ENCODE assay signal across 15 cellular contexts in genomic region chr17:78738245-78738644, GRCh38. TPM values are rescaled to one million over a fixed set of nuclear protein-coding genes. Genes with fewer than 3 reads are reported as not detected.
A peak's percentile ranks its signal among the peaks of the same experiment; 100 is the strongest.
DNase-seq lines count a peak whose midpoint lies in the region; ATAC-seq and TF ChIP-seq lines count a peak whose summit lies in the region.
"Had no signal": no experiment of that assay in that cellular context is flagged by ENCODE, and none has a peak within 500 bp of the region (broad histone marks: within the 10 kb centered on the region; RNA-seq: fewer than 3 reads in every experiment).

No MANE protein-coding gene starts in this region.

- POLR2A ChIA-PET in CD4-positive, alpha-beta memory T cell (lab: Charles Lee; ENCODE audit: partially characterized antibody) = interaction anchor here (1.1 to 11.2 kb wide), 8 partner anchors 10 to 80 kb away, joined by 3 to 125 read pairs (median 13); partner anchors contain the start of gene CYTH1
- POLR2A ChIA-PET in activated CD8-positive, alpha-beta T cell treated with anti-CD3 and anti-CD28 coated beads for 36 hours (lab: Charles Lee) = interaction anchor here (0.8 to 1.9 kb wide), 6 partner anchors 10 to 37 kb away, joined by 3 to 6 read pairs (median 4); no protein-coding TSS in a partner anchor

- H3K4me1 Mint-ChIP-seq in CD4-positive, alpha-beta memory T cell = peaks cover 71 to 95% (median 84%) of the 10 kb centered on the region in 4 donors
- H3K4me1 Mint-ChIP-seq in activated CD8-positive, alpha-beta T cell treated with anti-CD3 and anti-CD28 coated beads for 36 hours (ENCODE audit: low read depth) = peaks cover 90% of the 10 kb centered on the region
- peaks cover 75 to 92% (median 86%) of the 10 kb centered on the region in 3 donors for H3K4me1 Mint-ChIP-seq in naive B cell

- DNase-seq in NCI-H510A (lab: John Stamatoyannopoulos, UW) (peak; percentile 49), NCI-H510A treated with DMSO at 0.1 percent for 48 hours (lab: John Stamatoyannopoulos, UW) (no peak), naive B cell (no peak), AG08395 (ENCODE audit: low spot score) (no peak), SKM-1 (lab: John Stamatoyannopoulos, UW; ENCODE audit: unreplicated experiment) (no peak)
- DNase-seq in CD4-positive, alpha-beta memory T cell = no peak
- no peak for DNase-seq in activated CD8-positive, alpha-beta T cell treated with anti-CD3 and anti-CD28 coated beads for 36 hours
- DNase-seq: anterior cingulate cortex, H7, left ventricle myocardium superior, NCI-H526 treated with DMSO at 0.1 percent for 48 hours, sigmoid colon had no signal

- peaks cover 22 to 46% of the 10 kb centered on the region in 2 donors for H3K36me3 Mint-ChIP-seq in CD4-positive, alpha-beta memory T cell
- H3K36me3 Mint-ChIP-seq in activated CD8-positive, alpha-beta T cell treated with anti-CD3 and anti-CD28 coated beads for 36 hours (ENCODE audit: low read depth) = peaks cover 23% of the 10 kb centered on the region
- H3K36me3 Mint-ChIP-seq in naive B cell = no peaks in the 10 kb centered on the region

- H3K27me3 Mint-ChIP-seq in CD4-positive, alpha-beta memory T cell = no peaks in the 10 kb centered on the region
- H3K27me3 Mint-ChIP-seq in activated CD8-positive, alpha-beta T cell treated with anti-CD3 and anti-CD28 coated beads for 36 hours = no peaks in the 10 kb centered on the region
- H3K27me3 Mint-ChIP-seq in naive B cell = no peaks in the 10 kb centered on the region
- H3K27me3 Mint-ChIP-seq: dendritic cell treated with granulocyte-macrophage colony-stimulating factor and Interleukin-4, amounts not matched to agents 40 ng/mL and 50 ng/mL, for 4 days had no signal

- H3K27ac Mint-ChIP-seq in CD4-positive, alpha-beta memory T cell = peak overlapping the region; percentile 16 to 98 (median 90)
- peak overlapping the region; percentile 99 for H3K27ac Mint-ChIP-seq in activated CD8-positive, alpha-beta T cell treated with anti-CD3 and anti-CD28 coated beads for 36 hours
- H3K27ac Mint-ChIP-seq in naive B cell = peak overlapping the region; percentile 47 to 97 (median 84)

- peaks cover 0 to 8% (median 0%) of the 10 kb centered on the region in 8 donors for H3K9me3 Mint-ChIP-seq in CD4-positive, alpha-beta memory T cell
- H3K9me3 Mint-ChIP-seq in activated CD8-positive, alpha-beta T cell treated with anti-CD3 and anti-CD28 coated beads for 36 hours = no peaks in the 10 kb centered on the region
- no peaks in the 10 kb centered on the region for H3K9me3 Mint-ChIP-seq in naive B cell
- H3K9me3 Mint-ChIP-seq: dendritic cell treated with granulocyte-macrophage colony-stimulating factor and Interleukin-4, amounts not matched to agents 40 ng/mL and 50 ng/mL, for 4 days had no signal

- no peaks in the 10 kb centered on the region for H3K9me3 ChIP-seq in CD4-positive, alpha-beta memory T cell (ENCODE audit: control insufficient read depth in 1 of 2, low read length in 2 of 2)
- H3K9me3 ChIP-seq: sigmoid colon had no signal

- no peak overlapping the region for H3K4me3 ChIP-seq in CD4-positive, alpha-beta memory T cell (ENCODE audit: low read length in 2 of 2)
- H3K4me3 ChIP-seq: K562, sigmoid colon had no signal

- peaks cover 2% of the 10 kb centered on the region for H3K36me3 ChIP-seq in CD4-positive, alpha-beta memory T cell (ENCODE audit: insufficient read depth, low read length)
- H3K36me3 ChIP-seq: sigmoid colon had no signal

- ATAC-seq in activated CD8-positive, alpha-beta T cell treated with anti-CD3 and anti-CD28 coated beads for 36 hours = no peak
- ATAC-seq in naive B cell (ENCODE audit: low read depth in 2 of 2) (no peak), GM18502 (IDR thresholded peaks at IDR 0.05; ENCODE audit: poor library complexity, unreplicated experiment) (no peak)
- ATAC-seq: K562 had no signal

- CTCF ChIA-PET in CD4-positive, alpha-beta memory T cell (lab: Charles Lee; ENCODE audit: partially characterized antibody) = interaction anchor here (1.8 to 3.0 kb wide), 3 partner anchors 10 to 60 kb away, joined by 6 to 32 read pairs (median 11); no protein-coding TSS in a partner anchor
- CTCF ChIA-PET in activated CD8-positive, alpha-beta T cell treated with anti-CD3 and anti-CD28 coated beads for 36 hours (lab: Charles Lee) = interaction anchor here (1.3 to 3.4 kb wide), 3 partner anchors 10 to 29 kb away, joined by 5 to 16 read pairs (median 14); no protein-coding TSS in a partner anchor

- H3K27ac ChIP-seq in CD4-positive, alpha-beta memory T cell (ENCODE audit: low read depth, low read length) = peak overlapping the region; percentile 82
- H3K27ac ChIP-seq: sigmoid colon had no signal

- peaks cover 89% of the 10 kb centered on the region for H3K4me1 ChIP-seq in CD4-positive, alpha-beta memory T cell (ENCODE audit: insufficient read depth, low read length)

- peak overlapping the region in 7 of 8 donors; percentile 46 to 98 (median 94) for H3K4me3 Mint-ChIP-seq in CD4-positive, alpha-beta memory T cell
- H3K4me3 Mint-ChIP-seq in activated CD8-positive, alpha-beta T cell treated with anti-CD3 and anti-CD28 coated beads for 36 hours = no peak overlapping the region
- H3K4me3 Mint-ChIP-seq in naive B cell = peak overlapping the region in 7 of 8 donors; percentile 35 to 99 (median 95)
- H3K4me3 Mint-ChIP-seq: dendritic cell treated with granulocyte-macrophage colony-stimulating factor and Interleukin-4, amounts not matched to agents 40 ng/mL and 50 ng/mL, for 4 days had no signal

- H3K27me3 ChIP-seq in CD4-positive, alpha-beta memory T cell (ENCODE audit: insufficient read depth, low read length) = no peaks in the 10 kb centered on the region
- H3K27me3 ChIP-seq: sigmoid colon had no signal

- TF ChIP-seq CTCF in activated CD8-positive, alpha-beta T cell treated with anti-CD3 and anti-CD28 coated beads for 36 hours (IDR thresholded peaks at IDR 0.05) = no peak

- intact Hi-C loops in CD4-positive, alpha-beta memory T cell (cut with micrococcal nuclease) = loop anchor here (5.0 kb wide), 1 partner anchor 39 kb away; no protein-coding TSS in a partner anchor
- intact Hi-C loops in activated CD8-positive, alpha-beta T cell treated with anti-CD3 and anti-CD28 coated beads for 36 hours (cut with micrococcal nuclease) = no loop called here

RNA-seq across cellular contexts. Expression of gene CYTH1, which starts 43.8 kb away (rescaled TPM):
- total RNA-seq in CD4-positive, alpha-beta memory T cell = 100 to 1,000 TPM; 380 to 390 TPM
- 100 to 1,000 TPM; 271 to 370 TPM for polyA plus RNA-seq in CD4-positive, alpha-beta memory T cell
- total RNA-seq in activated CD8-positive, alpha-beta T cell treated with anti-CD3 and anti-CD28 coated beads for 36 hours = 10 to 100 TPM; 95.1 to 96.0 TPM
- 100 to 1,000 TPM; 165 to 235 (median 190) TPM for polyA plus RNA-seq in naive B cell (ENCODE audit: low read depth in 6 of 6)
